1 cellular context compared by ENCODE assay signal in genomic region chr6:135586388-135586787, GRCh38.
TF ChIP-seq lines count a peak whose summit lies in the region.

No MANE protein-coding gene starts in this region.

TF ChIP-seq in IMR-90, 13 proteins besides CTCF, POLR2A, EP300 and RAD21:
- TF ChIP-seq USF2 (IDR thresholded peaks at IDR 0.05; ENCODE audit: low read depth, low read length) (no peak), RCOR1 (IDR thresholded peaks at IDR 0.05; ENCODE audit: insufficient replicate concordance, low read length) (no peak), CHD1 (IDR thresholded peaks at IDR 0.05; ENCODE audit: low read depth, low read length) (no peak), FOS (IDR thresholded peaks at IDR 0.05; ENCODE audit: low read depth, low read length) (no peak), MAZ (IDR thresholded peaks at IDR 0.05; ENCODE audit: borderline replicate concordance, low read depth, low read length) (no peak), MXI1 (IDR thresholded peaks at IDR 0.05; ENCODE audit: borderline replicate concordance, low read depth, low read length) (no peak), RFX5 (IDR thresholded peaks at IDR 0.05; ENCODE audit: low read depth, low read length) (no peak), ELK1 (IDR thresholded peaks at IDR 0.05; ENCODE audit: borderline replicate concordance, low read depth, low read length) (no peak), MAFK (IDR thresholded peaks at IDR 0.05; ENCODE audit: low read depth, low read length) (no peak)
